ENCODE assay signal across 37 cellular contexts in the genomic region with DNA sequence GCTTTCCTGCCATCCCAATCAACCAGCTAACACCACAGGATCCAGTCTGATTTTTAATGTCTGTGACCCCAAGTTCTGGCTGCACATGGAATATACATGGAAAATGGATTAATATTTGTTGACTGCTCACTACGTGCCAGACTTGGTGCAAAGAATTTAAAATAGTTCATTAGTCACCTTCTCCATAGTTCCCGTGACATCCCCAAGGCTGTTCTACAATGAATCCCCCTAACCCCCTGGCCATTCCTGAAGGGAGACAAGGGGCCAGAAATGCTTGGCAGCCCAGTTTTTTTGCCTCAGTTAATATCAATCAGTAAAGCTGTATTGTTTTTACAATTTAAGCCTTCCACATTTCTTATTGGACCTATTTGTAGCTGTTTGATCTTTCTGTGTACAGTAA.
"Had no signal": no experiment of that assay in that cellular context is flagged by ENCODE, and none has a peak within 500 bp of the region (broad histone marks: within the 10 kb centered on the region; RNA-seq: fewer than 3 reads in every experiment).

No MANE protein-coding gene starts in this region.

- H3K27ac ChIP-seq: Peyer's patch, SJSA1, VCaP had no signal

- DNase-seq: activated B cell treated with CpG ODN at 0.5 μM for 24 hours; activated CD4-positive, alpha-beta memory T cell treated with anti-CD3 and anti-CD28 coated beads, Interleukin-2, amount 10 ng/mL, durations not matched to agents 7 days and 5 days; activated CD4-positive, alpha-beta T cell treated with anti-CD3 and anti-CD28 coated beads for 4 hours; activated CD4-positive, CD25-positive, alpha-beta regulatory T cell treated with anti-CD3 and anti-CD28 coated beads, Interleukin-2, amount 50 U/mL, for 72 hours; activated CD8-positive, alpha-beta memory T cell treated with anti-CD3 and anti-CD28 coated beads for 24 hours; activated CD8-positive, alpha-beta memory T cell treated with anti-CD3 and anti-CD28 coated beads, Interleukin-2, amount 10 ng/mL, durations not matched to agents 7 days and 5 days; activated CD8-positive, alpha-beta memory T cell treated with anti-CD3 and anti-CD28 coated beads, Interleukin-2, amount 50 U/mL, for 48 hours; activated effector memory CD4-positive, alpha-beta T cell treated with Interleukin-2 at 50 U/mL for 16 hours; activated naive CD4-positive, alpha-beta T cell treated with anti-CD3 and anti-CD28 coated beads, Interleukin-2, amount 10 ng/mL, durations not matched to agents 7 days and 5 days; activated naive CD8-positive, alpha-beta T cell treated with anti-CD3 and anti-CD28 coated beads, Interleukin-2, amount 50 U/mL, for 24 hours; activated T-cell treated with anti-CD3 and anti-CD28 coated beads, Interleukin-2, amount 50 U/mL, for 48 hours; anterior cingulate cortex; Kasumi-1; KG1; MG63; NCI-H1092; NCI-H1417; NCI-H146; NCI-H187; NCI-H2029 treated with DMSO at 0.1 percent for 48 hours; NCI-H2107; NCI-H2171; NCI-H510A; NCI-H526; NCI-H748 treated with DMSO at 0.1 percent for 48 hours; NK-92 treated with Interleukin-12 subunit alpha and Interleukin-12 subunit beta, amount 100 ng/mL, for 24 hours; PC-3; Peyer's patch; RPMI8226; SHP77 treated with DMSO at 0.1 percent for 48 hours; SK-N-SH had no signal

- H3K27me3 Mint-ChIP-seq: activated B cell treated with CpG ODN at 0.5 μM for 24 hours; activated CD4-positive, alpha-beta memory T cell treated with anti-CD3 and anti-CD28 coated beads, Interleukin-2, amount 10 ng/mL, durations not matched to agents 7 days and 5 days; activated CD8-positive, alpha-beta memory T cell treated with anti-CD3 and anti-CD28 coated beads, Interleukin-2, amount 10 ng/mL, durations not matched to agents 7 days and 5 days; activated naive CD8-positive, alpha-beta T cell; activated naive CD8-positive, alpha-beta T cell treated with anti-CD3 and anti-CD28 coated beads, Interleukin-2, amount 50 U/mL, for 24 hours; brain had no signal

- H3K36me3 Mint-ChIP-seq: activated naive CD8-positive, alpha-beta T cell; brain had no signal

- H3K4me1 ChIP-seq: Peyer's patch had no signal

- H3K4me3 ChIP-seq: MG63, Peyer's patch, SJSA1 had no signal

- H3K27me3 ChIP-seq: MG63, Peyer's patch, SJSA1 had no signal

- ATAC-seq: activated CD8-positive, alpha-beta memory T cell treated with anti-CD3 and anti-CD28 coated beads, Interleukin-2, amount 10 ng/mL, durations not matched to agents 7 days and 5 days; activated naive CD8-positive, alpha-beta T cell treated with anti-CD3 and anti-CD28 coated beads, Interleukin-2, amount 50 U/mL, for 24 hours; PC-3 had no signal

- H3K27ac Mint-ChIP-seq: activated B cell treated with CpG ODN at 0.5 μM for 24 hours; activated CD4-positive, alpha-beta memory T cell treated with anti-CD3 and anti-CD28 coated beads, Interleukin-2, amount 10 ng/mL, durations not matched to agents 7 days and 5 days; activated CD8-positive, alpha-beta memory T cell treated with anti-CD3 and anti-CD28 coated beads, Interleukin-2, amount 10 ng/mL, durations not matched to agents 7 days and 5 days; activated naive CD4-positive, alpha-beta T cell treated with anti-CD3 and anti-CD28 coated beads, Interleukin-2, amount 10 ng/mL, durations not matched to agents 7 days and 5 days; activated naive CD8-positive, alpha-beta T cell; activated naive CD8-positive, alpha-beta T cell treated with anti-CD3 and anti-CD28 coated beads, Interleukin-2, amount 50 U/mL, for 24 hours; T-helper 1 cell treated with Interleukin-12 subunit alpha and Interleukin-12 subunit beta and Interleukin-4 antibody, amounts not matched to agents 30 μg/mL and 1 μg/mL, for 36 hours; T-helper 2 cell treated with Interferon-gamma antibody and Interleukin-4, amounts not matched to agents 5 μg/mL and 100 μg/mL, for 36 hours had no signal

- H3K9me3 Mint-ChIP-seq: activated B cell treated with CpG ODN at 0.5 μM for 24 hours; activated naive CD8-positive, alpha-beta T cell treated with anti-CD3 and anti-CD28 coated beads, Interleukin-2, amount 50 U/mL, for 24 hours had no signal

- H3K4me3 Mint-ChIP-seq: activated B cell treated with CpG ODN at 0.5 μM for 24 hours; activated CD4-positive, alpha-beta memory T cell treated with anti-CD3 and anti-CD28 coated beads, Interleukin-2, amount 10 ng/mL, durations not matched to agents 7 days and 5 days; activated CD8-positive, alpha-beta memory T cell treated with anti-CD3 and anti-CD28 coated beads, Interleukin-2, amount 10 ng/mL, durations not matched to agents 7 days and 5 days; activated naive CD4-positive, alpha-beta T cell treated with anti-CD3 and anti-CD28 coated beads, Interleukin-2, amount 10 ng/mL, durations not matched to agents 7 days and 5 days; activated naive CD8-positive, alpha-beta T cell; activated naive CD8-positive, alpha-beta T cell treated with anti-CD3 and anti-CD28 coated beads, Interleukin-2, amount 50 U/mL, for 24 hours; brain; T-helper 1 cell treated with Interleukin-12 subunit alpha and Interleukin-12 subunit beta and Interleukin-4 antibody, amounts not matched to agents 30 μg/mL and 1 μg/mL, for 36 hours; T-helper 2 cell treated with Interferon-gamma antibody and Interleukin-4, amounts not matched to agents 5 μg/mL and 100 μg/mL, for 36 hours had no signal

- H3K9me3 ChIP-seq: MG63, Peyer's patch, SK-N-SH had no signal

- H3K36me3 ChIP-seq: MG63, Peyer's patch, SJSA1 had no signal
